Comparison of ENCODE assay signal across 8 cellular contexts in the genomic region with DNA sequence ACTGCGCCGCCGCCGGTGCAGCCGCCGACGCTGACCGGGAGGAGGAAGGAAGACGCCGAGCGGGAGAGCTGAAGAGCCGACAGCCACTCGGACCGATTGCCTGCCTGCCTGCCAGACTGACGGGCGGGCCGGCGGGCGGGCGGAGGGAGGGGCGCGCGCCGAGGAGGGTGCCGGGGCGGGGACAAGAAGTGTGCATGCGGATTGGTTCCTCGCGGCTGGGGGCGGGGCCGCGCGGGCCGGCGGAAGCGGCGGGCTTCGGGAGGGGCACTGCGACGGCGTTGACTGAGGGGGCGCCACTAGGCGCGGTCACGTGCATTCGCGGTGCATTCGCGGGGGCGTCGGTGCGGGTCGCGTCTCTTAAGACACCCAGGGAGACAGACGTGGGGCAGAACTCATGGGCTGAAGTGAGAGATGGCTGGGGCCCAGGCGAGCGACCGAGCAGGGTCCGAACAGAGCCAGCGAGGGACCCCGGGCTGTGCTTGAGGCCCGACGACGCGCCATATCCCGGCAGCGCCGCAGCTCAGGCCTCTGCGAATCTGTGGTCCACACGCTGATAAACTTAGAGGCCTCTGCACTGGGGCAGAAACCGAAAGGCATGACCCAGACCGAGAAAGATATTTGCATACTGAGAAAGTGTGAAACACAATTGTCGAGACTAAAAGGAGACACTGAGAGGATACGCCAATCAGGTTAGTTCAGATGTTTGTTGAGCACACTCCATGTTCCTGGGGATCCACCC. TPM values are rescaled to one million over a fixed set of nuclear protein-coding genes. Genes with fewer than 3 reads are reported as not detected.
DNase-seq lines count a peak whose midpoint lies in the region; ATAC-seq and TF ChIP-seq lines count a peak whose summit lies in the region.

A gene (minus strand): TSS at position 118 of the 739 bp plus-strand sequence. CDS start 205 bp downstream, outside the sequence.

- H3K9me3 Mint-ChIP-seq in endothelial cell (ENCODE audit: unreplicated experiment): no peaks in the 10 kb centered on the region

- no peaks in the 10 kb centered on the region for H3K36me3 Mint-ChIP-seq in endothelial cell (ENCODE audit: low read depth, unreplicated experiment)

- H3K27ac Mint-ChIP-seq in endothelial cell (ENCODE audit: unreplicated experiment): peak within 1 kb of the TSS; percentile 88

- peak within 1 kb of the TSS; percentile 96 for H3K4me3 Mint-ChIP-seq in endothelial cell (ENCODE audit: unreplicated experiment)

- peak; percentile 76 for ATAC-seq in GM19468 (IDR thresholded peaks at IDR 0.05; ENCODE audit: extremely low read depth, unreplicated experiment)

- H3K27me3 Mint-ChIP-seq in endothelial cell (ENCODE audit: unreplicated experiment): peaks cover 9% of the 10 kb centered on the region

- peaks cover 28% of the 10 kb centered on the region for H3K4me1 Mint-ChIP-seq in endothelial cell (ENCODE audit: unreplicated experiment)

- peak; percentile 54 for TF ChIP-seq CTCF in endothelial cell (IDR thresholded peaks at IDR 0.05; ENCODE audit: unreplicated experiment)

- DNase-seq in COR-L47 (lab: John Stamatoyannopoulos, UW) (peak; percentile 79), HS-5 (ENCODE audit: low read depth) (peak; percentile 56), NOMO-1 treated with dmso at 0.1 percent for 144 hours (lab: John Stamatoyannopoulos, UW; ENCODE audit: unreplicated experiment) (peak; percentile 85), endothelial cell (ENCODE audit: low spot score) (peak; percentile 93), middle frontal gyrus (ENCODE audit: extremely low spot score, low spot score) (peak; percentile 88)
- peak; percentile 95 for DNase-seq in activated CD8-positive, alpha-beta memory T cell treated with anti-CD3 and anti-CD28 coated beads, Interleukin-2, amount 50 U/mL, for 4 hours
- peak; percentile 93 to 94 for DNase-seq in stimulated activated CD8-positive, alpha-beta memory T cell treated with anti-CD3 and anti-CD28 coated beads, Interleukin-2, amount 100 ng/mL, for 48 hours (ENCODE audit: low read depth in 2 of 2)

RNA-seq across cellular contexts. Expression of the gene that starts here (rescaled TPM):
- total RNA-seq in endothelial cell (ENCODE audit: unreplicated experiment): 119 TPM

Comparison
In these comparisons a context has a peak if more than half of its experiments do, and no peak if none do; other contexts are left out.
1. Peak in every context shown above with its lines: DNase-seq and ATAC-seq.